1 cellular context compared by ENCODE assay signal in the genomic region with DNA sequence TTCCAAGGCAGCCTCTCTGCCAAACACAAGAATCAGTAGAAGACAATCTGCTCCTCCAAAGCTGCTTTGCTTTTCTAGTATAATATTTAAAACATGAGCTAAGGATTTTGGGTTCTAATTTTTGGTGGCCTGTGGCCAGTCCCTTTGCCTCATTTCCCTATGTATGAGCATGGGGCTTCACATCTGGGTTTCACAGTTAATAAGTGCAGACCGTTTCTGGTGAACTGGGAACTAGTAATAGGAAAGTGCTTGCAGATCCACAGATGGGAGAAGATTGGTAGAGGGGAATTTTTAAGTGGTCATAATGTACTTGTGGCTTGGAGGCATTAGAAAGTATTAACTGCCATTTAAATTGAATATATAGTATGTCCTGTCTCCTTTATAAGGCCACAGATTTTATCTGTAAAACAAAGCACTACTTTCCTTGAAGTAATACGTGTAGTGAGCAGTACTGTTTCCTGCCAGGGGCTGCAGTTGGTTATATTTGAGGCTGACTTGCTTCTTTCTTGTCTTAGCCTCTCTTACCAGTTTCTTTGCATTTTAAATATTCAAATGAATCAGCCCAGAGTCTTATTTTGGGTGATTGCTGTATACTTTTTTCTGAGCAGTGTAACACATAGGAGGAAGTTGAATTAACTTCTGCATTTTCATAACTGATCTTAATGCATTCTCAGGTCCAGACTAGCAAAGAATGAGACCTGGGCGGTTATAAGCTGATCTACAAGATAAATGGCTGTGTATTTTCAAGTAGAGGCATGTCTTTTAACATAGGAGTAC.
TF ChIP-seq lines count a peak whose summit lies in the region.

No MANE protein-coding gene starts in this region.

TF ChIP-seq in K562, 482 proteins besides CTCF, POLR2A, EP300 and RAD21:
- TF ChIP-seq FOXM1 (IDR thresholded peaks at IDR 0.05; ENCODE audit: low read depth): peak; percentile 44; the same call in 1 of the 2 replicates
- TF ChIP-seq FOXM1 (CRISPR knock-in tag; IDR thresholded peaks at IDR 0.05; ENCODE audit: low read depth): no peak
- no peak for TF ChIP-seq NCOA2 (IDR thresholded peaks at IDR 0.05; ENCODE audit: partially characterized antibody in 2 of 2)
TF ChIP-seq in K562: peak in this region for 1.
